In genomic region chr5:168224110-168224509, GRCh38 we compare ENCODE assay signal across 34 cellular contexts.
"Had no signal": no experiment of that assay in that cellular context is flagged by ENCODE, and none has a peak within 500 bp of the region (broad histone marks: within the 10 kb centered on the region; RNA-seq: fewer than 3 reads in every experiment).

No MANE protein-coding gene starts in this region.

- H3K36me3 ChIP-seq: ascending aorta, cardiac muscle cell, Peyer's patch had no signal

- H3K27ac ChIP-seq: ascending aorta, cardiac muscle cell, KMS-11, Peyer's patch, SJSA1 had no signal

- H3K36me3 Mint-ChIP-seq: activated naive CD4-positive, alpha-beta T cell treated with anti-CD3 and anti-CD28 coated beads, Interleukin-2, amount 50 U/mL, for 24 hours; activated naive CD8-positive, alpha-beta T cell treated with anti-CD3 and anti-CD28 coated beads, Interleukin-2, amount 10 ng/mL, durations not matched to agents 7 days and 5 days had no signal

- H3K27me3 ChIP-seq: ascending aorta, cardiac muscle cell, Peyer's patch, SJSA1 had no signal

- DNase-seq: activated CD4-positive, alpha-beta T cell treated with anti-CD3 and anti-CD28 coated beads, Interleukin-2, amount 10 ng/mL, durations not matched to agents 24 days and 14 days; activated CD4-positive, alpha-beta T cell treated with anti-CD3 and anti-CD28 coated beads, Interleukin-2, amount 50 U/mL, for 4 hours; activated CD8-positive, alpha-beta T cell treated with anti-CD3 and anti-CD28 coated beads for 36 hours; activated effector memory CD4-positive, alpha-beta T cell treated with anti-CD3 and anti-CD28 coated beads, Interleukin-2, amount 50 U/mL, for 16 hours; activated naive CD4-positive, alpha-beta T cell treated with Interleukin-2 at 50 U/mL for 16 hours; activated naive CD8-positive, alpha-beta T cell treated with anti-CD3 and anti-CD28 coated beads, Interleukin-2, amount 10 ng/mL, durations not matched to agents 7 days and 5 days; activated T-cell treated with anti-CD3 and anti-CD28 coated beads, Interleukin-2, amount 50 U/mL, for 1 hour; activated T-cell treated with anti-CD3 and anti-CD28 coated beads, Interleukin-2, amount 50 U/mL, for 72 hours; amygdala; MM.1S; NCI-H1092 treated with DMSO at 0.1 percent for 48 hours; NCI-H1417; NCI-H146; NCI-H187; NCI-H2029 treated with DMSO at 0.1 percent for 48 hours; NCI-H2107; NCI-H2171; NCI-H510A; NCI-H526 treated with DMSO at 0.1 percent for 48 hours; NCI-H774; PC-3; Peyer's patch; RPMI8226; SHP77 treated with DMSO at 0.1 percent for 48 hours; SK-N-SH had no signal

- H3K4me1 ChIP-seq: ascending aorta, Peyer's patch had no signal

- H3K9me3 Mint-ChIP-seq: activated naive CD4-positive, alpha-beta T cell treated with anti-CD3 and anti-CD28 coated beads, Interleukin-2, amount 50 U/mL, for 24 hours; activated naive CD8-positive, alpha-beta T cell treated with anti-CD3 and anti-CD28 coated beads, Interleukin-2, amount 10 ng/mL, durations not matched to agents 7 days and 5 days; activated T-cell treated with anti-CD3 and anti-CD28 coated beads, Interleukin-2, amount 50 U/mL, for 72 hours; central memory CD8-positive, alpha-beta T cell; T-helper 2 cell treated with Interferon-gamma antibody and Interleukin-4, amounts not matched to agents 5 μg/mL and 100 μg/mL, for 36 hours had no signal

- ATAC-seq: activated CD8-positive, alpha-beta T cell treated with anti-CD3 and anti-CD28 coated beads for 36 hours; activated T-cell treated with anti-CD3 and anti-CD28 coated beads, Interleukin-2, amount 50 U/mL, for 72 hours; activated T-helper 17 cell treated with anti-CD3 and anti-CD28 coated beads, Interleukin-2, amount 50 U/mL, for 72 hours; PC-3 had no signal

- H3K4me3 Mint-ChIP-seq: activated CD4-positive, alpha-beta T cell treated with anti-CD3 and anti-CD28 coated beads, Interleukin-2, amount 10 ng/mL, durations not matched to agents 24 days and 14 days; activated CD8-positive, alpha-beta T cell treated with anti-CD3 and anti-CD28 coated beads for 36 hours; activated naive CD4-positive, alpha-beta T cell treated with anti-CD3 and anti-CD28 coated beads, Interleukin-2, amount 50 U/mL, for 24 hours; activated naive CD8-positive, alpha-beta T cell treated with anti-CD3 and anti-CD28 coated beads, Interleukin-2, amount 10 ng/mL, durations not matched to agents 7 days and 5 days; activated T-cell treated with anti-CD3 and anti-CD28 coated beads, Interleukin-2, amount 50 U/mL, for 72 hours; activated T-helper 17 cell treated with anti-CD3 and anti-CD28 coated beads, Interleukin-2, amount 50 U/mL, for 72 hours; central memory CD8-positive, alpha-beta T cell; T-helper 1 cell treated with Interleukin-12 subunit alpha and Interleukin-12 subunit beta and Interleukin-4 antibody, amounts not matched to agents 30 μg/mL and 1 μg/mL, for 36 hours; T-helper 2 cell treated with Interferon-gamma antibody and Interleukin-4, amounts not matched to agents 5 μg/mL and 100 μg/mL, for 36 hours had no signal

- H3K9me3 ChIP-seq: ascending aorta, Peyer's patch, SJSA1, SK-N-SH had no signal

- H3K4me3 ChIP-seq: ascending aorta, cardiac muscle cell, Peyer's patch, SJSA1 had no signal

- H3K27ac Mint-ChIP-seq: activated CD4-positive, alpha-beta T cell treated with anti-CD3 and anti-CD28 coated beads, Interleukin-2, amount 10 ng/mL, durations not matched to agents 24 days and 14 days; activated CD8-positive, alpha-beta T cell treated with anti-CD3 and anti-CD28 coated beads for 36 hours; activated naive CD4-positive, alpha-beta T cell treated with anti-CD3 and anti-CD28 coated beads, Interleukin-2, amount 50 U/mL, for 24 hours; activated naive CD8-positive, alpha-beta T cell treated with anti-CD3 and anti-CD28 coated beads, Interleukin-2, amount 10 ng/mL, durations not matched to agents 7 days and 5 days; activated T-cell treated with anti-CD3 and anti-CD28 coated beads, Interleukin-2, amount 50 U/mL, for 72 hours; activated T-helper 17 cell treated with anti-CD3 and anti-CD28 coated beads, Interleukin-2, amount 50 U/mL, for 72 hours; T-helper 1 cell treated with Interleukin-12 subunit alpha and Interleukin-12 subunit beta and Interleukin-4 antibody, amounts not matched to agents 30 μg/mL and 1 μg/mL, for 36 hours; T-helper 2 cell treated with Interferon-gamma antibody and Interleukin-4, amounts not matched to agents 5 μg/mL and 100 μg/mL, for 36 hours had no signal

- H3K27me3 Mint-ChIP-seq: activated naive CD4-positive, alpha-beta T cell treated with anti-CD3 and anti-CD28 coated beads, Interleukin-2, amount 50 U/mL, for 24 hours had no signal
